Comparison of ENCODE assay signal across 3 cellular contexts in the genomic region with DNA sequence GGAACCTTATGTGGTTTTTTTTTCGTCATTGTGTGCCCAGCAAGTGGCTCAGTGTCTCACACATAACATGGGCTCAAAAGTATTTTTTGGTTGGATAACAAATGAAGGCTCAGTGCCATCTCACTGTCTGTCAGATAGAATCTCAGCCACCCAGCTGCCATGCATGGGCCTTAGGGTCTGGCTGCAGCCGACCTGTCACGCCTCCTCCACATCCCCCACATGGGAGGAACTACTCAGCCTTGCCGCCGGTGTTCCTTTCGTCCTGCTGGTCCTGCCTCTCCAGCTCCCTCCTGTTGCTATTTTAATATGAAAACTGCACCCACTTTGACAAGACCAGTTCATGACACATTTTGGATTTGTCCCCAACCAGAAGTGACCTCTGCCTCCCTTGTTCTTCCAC.
TF ChIP-seq lines count a peak whose summit lies in the region.

No MANE protein-coding gene starts in this region.

TF ChIP-seq in SK-N-SH, 30 proteins besides CTCF, POLR2A, EP300 and RAD21:
- TF ChIP-seq FOSL2 (IDR thresholded peaks at IDR 0.05; ENCODE audit: borderline replicate concordance, low read depth) (no peak), SMC3 (IDR thresholded peaks at IDR 0.05; ENCODE audit: low read depth, low read length) (no peak), SIN3A (IDR thresholded peaks at IDR 0.05; ENCODE audit: borderline replicate concordance, low read depth, low read length) (no peak), FOXJ3 (CRISPR knock-in tag; IDR thresholded peaks at IDR 0.05) (no peak), MXI1 (IDR thresholded peaks at IDR 0.05; ENCODE audit: low read depth, low read length) (peak; percentile 58; the same call in 1 of the 2 replicates), RCOR1 (IDR thresholded peaks at IDR 0.05; ENCODE audit: low read length) (no peak), GATA2 (CRISPR knock-in tag; IDR thresholded peaks at IDR 0.05) (no peak), GABPA (IDR thresholded peaks at IDR 0.05; ENCODE audit: low read depth) (no peak)

TF ChIP-seq in SK-N-SH treated with all-trans-retinoic acid at 6 μM for 48 hours, 23 proteins besides CTCF, POLR2A, EP300 and RAD21 (continued from another document):
- TF ChIP-seq, protein P1, sequence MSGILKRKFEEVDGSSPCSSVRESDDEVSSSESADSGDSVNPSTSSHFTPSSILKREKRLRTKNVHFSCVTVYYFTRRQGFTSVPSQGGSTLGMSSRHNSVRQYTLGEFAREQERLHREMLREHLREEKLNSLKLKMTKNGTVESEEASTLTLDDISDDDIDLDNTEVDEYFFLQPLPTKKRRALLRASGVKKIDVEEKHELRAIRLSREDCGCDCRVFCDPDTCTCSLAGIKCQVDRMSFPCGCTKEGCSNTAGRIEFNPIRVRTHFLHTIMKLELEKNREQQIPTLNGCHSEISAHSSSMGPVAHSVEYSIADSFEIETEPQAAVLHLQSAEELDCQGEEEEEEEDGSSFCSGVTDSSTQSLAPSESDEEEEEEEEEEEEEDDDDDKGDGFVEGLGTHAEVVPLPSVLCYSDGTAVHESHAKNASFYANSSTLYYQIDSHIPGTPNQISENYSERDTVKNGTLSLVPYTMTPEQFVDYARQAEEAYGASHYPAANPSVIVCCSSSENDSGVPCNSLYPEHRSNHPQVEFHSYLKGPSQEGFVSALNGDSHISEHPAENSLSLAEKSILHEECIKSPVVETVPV (CRISPR knock-in tag; IDR thresholded peaks at IDR 0.05), result no peak
- no peak for TF ChIP-seq TOX (CRISPR knock-in tag; IDR thresholded peaks at IDR 0.05; ENCODE audit: borderline replicate concordance)
- no peak for TF ChIP-seq ZNF565 (CRISPR knock-in tag; conservative IDR thresholded peaks at IDR 0.05; ENCODE audit: low read depth)
- TF ChIP-seq SNAI2 (CRISPR knock-in tag; IDR thresholded peaks at IDR 0.05), result no peak
- TF ChIP-seq, protein P2, sequence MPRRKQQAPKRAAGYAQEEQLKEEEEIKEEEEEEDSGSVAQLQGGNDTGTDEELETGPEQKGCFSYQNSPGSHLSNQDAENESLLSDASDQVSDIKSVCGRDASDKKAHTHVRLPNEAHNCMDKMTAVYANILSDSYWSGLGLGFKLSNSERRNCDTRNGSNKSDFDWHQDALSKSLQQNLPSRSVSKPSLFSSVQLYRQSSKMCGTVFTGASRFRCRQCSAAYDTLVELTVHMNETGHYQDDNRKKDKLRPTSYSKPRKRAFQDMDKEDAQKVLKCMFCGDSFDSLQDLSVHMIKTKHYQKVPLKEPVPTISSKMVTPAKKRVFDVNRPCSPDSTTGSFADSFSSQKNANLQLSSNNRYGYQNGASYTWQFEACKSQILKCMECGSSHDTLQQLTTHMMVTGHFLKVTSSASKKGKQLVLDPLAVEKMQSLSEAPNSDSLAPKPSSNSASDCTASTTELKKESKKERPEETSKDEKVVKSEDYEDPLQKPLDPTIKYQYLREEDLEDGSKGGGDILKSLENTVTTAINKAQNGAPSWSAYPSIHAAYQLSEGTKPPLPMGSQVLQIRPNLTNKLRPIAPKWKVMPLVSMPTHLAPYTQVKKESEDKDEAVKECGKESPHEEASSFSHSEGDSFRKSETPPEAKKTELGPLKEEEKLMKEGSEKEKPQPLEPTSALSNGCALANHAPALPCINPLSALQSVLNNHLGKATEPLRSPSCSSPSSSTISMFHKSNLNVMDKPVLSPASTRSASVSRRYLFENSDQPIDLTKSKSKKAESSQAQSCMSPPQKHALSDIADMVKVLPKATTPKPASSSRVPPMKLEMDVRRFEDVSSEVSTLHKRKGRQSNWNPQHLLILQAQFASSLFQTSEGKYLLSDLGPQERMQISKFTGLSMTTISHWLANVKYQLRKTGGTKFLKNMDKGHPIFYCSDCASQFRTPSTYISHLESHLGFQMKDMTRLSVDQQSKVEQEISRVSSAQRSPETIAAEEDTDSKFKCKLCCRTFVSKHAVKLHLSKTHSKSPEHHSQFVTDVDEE (CRISPR knock-in tag; IDR thresholded peaks at IDR 0.05), result no peak
- TF ChIP-seq BACH2 (CRISPR knock-in tag; IDR thresholded peaks at IDR 0.05; ENCODE audit: borderline replicate concordance), result no peak
- TF ChIP-seq CSDC2 (CRISPR knock-in tag; IDR thresholded peaks at IDR 0.05), result no peak
- no peak for TF ChIP-seq ARNTL (CRISPR knock-in tag; IDR thresholded peaks at IDR 0.05; ENCODE audit: borderline replicate concordance, low read depth)
- TF ChIP-seq, protein P3, sequence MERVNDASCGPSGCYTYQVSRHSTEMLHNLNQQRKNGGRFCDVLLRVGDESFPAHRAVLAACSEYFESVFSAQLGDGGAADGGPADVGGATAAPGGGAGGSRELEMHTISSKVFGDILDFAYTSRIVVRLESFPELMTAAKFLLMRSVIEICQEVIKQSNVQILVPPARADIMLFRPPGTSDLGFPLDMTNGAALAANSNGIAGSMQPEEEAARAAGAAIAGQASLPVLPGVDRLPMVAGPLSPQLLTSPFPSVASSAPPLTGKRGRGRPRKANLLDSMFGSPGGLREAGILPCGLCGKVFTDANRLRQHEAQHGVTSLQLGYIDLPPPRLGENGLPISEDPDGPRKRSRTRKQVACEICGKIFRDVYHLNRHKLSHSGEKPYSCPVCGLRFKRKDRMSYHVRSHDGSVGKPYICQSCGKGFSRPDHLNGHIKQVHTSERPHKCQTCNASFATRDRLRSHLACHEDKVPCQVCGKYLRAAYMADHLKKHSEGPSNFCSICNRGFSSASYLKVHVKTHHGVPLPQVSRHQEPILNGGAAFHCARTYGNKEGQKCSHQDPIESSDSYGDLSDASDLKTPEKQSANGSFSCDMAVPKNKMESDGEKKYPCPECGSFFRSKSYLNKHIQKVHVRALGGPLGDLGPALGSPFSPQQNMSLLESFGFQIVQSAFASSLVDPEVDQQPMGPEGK (CRISPR knock-in tag; IDR thresholded peaks at IDR 0.05; ENCODE audit: borderline replicate concordance), result no peak
- TF ChIP-seq RARB (CRISPR knock-in tag; IDR thresholded peaks at IDR 0.05), result no peak
- no peak for TF ChIP-seq ZFP30 (CRISPR knock-in tag; IDR thresholded peaks at IDR 0.05)
- no peak for TF ChIP-seq TCF4 (CRISPR knock-in tag; IDR thresholded peaks at IDR 0.05; ENCODE audit: borderline replicate concordance)
- TF ChIP-seq PPARA (CRISPR knock-in tag; IDR thresholded peaks at IDR 0.05; ENCODE audit: borderline replicate concordance), result no peak
- TF ChIP-seq GLIS3 (CRISPR knock-in tag; IDR thresholded peaks at IDR 0.05), result no peak
- no peak for TF ChIP-seq OSR1 (CRISPR knock-in tag; IDR thresholded peaks at IDR 0.05)

TF ChIP-seq in H1, 55 proteins besides CTCF, POLR2A, EP300 and RAD21:
- no peak for TF ChIP-seq SP4 (IDR thresholded peaks at IDR 0.05; ENCODE audit: low read length)
- no peak for TF ChIP-seq BACH1 (IDR thresholded peaks at IDR 0.05; ENCODE audit: low read length)
- no peak for TF ChIP-seq CEBPB (IDR thresholded peaks at IDR 0.05; ENCODE audit: low read depth, low read length)
- TF ChIP-seq CHD2 (IDR thresholded peaks at IDR 0.05; ENCODE audit: low read length), result no peak
- no peak for TF ChIP-seq TAF7 (optimal IDR thresholded peaks at IDR 0.05; ENCODE audit: borderline replicate concordance, low read depth, low read length)
- TF ChIP-seq CBX8 (IDR thresholded peaks at IDR 0.05; ENCODE audit: borderline replicate concordance, low read depth, low read length), result no peak
- no peak for TF ChIP-seq RNF2 (IDR thresholded peaks at IDR 0.05; ENCODE audit: borderline replicate concordance, low read depth, low read length, missing control alignments, poor library complexity, severe bottlenecking)
- TF ChIP-seq, protein P4, sequence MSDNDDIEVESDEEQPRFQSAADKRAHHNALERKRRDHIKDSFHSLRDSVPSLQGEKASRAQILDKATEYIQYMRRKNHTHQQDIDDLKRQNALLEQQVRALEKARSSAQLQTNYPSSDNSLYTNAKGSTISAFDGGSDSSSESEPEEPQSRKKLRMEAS (IDR thresholded peaks at IDR 0.05), result no peak
